In the genomic region with DNA sequence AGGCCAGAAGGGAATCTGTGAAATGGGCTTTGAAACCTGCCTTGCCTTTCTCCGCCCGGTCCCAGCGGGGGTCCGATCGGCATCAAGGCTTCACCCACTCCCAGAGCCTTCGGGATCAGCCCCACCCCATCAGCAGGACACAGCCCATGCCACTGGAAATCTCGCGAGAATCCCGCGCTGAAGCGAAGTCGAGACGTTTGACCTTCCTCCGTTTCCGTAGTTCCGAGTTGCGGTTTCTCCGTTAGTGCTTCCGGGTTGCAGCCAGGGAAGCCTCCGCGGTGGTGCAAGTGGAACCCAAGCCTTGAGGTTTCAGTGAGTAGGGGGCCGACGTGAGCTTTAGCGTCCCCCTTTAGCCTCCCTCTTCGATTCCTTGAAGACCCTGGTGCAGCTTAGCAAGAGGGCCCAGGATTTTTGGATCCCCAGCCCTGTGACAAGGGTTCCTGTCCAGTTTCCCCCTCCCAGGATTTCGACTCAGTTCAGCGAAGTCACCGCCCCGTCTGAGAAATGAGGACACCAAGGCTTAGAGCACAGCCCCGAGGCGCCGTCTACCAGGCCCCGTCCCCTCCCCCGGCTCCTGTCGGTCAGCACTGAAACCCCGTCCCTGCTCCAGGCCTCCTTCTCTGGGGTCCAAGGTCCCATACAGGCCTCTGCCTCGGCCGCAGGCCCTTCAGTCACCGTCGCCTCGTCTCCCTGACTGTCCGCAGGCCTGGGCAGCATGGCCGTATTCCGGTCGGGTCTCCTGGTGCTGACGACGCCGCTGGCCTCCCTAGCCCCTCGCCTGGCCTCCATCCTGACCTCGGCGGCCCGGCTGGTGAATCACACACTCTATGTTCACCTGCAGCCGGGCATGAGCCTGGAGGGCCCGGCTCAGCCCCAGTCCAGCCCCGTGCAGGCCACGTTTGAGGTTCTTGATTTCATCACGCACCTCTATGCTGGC, we compare ENCODE assay signal across 8 cellular contexts. TPM values are rescaled to one million over a fixed set of nuclear protein-coding genes. Genes with fewer than 3 reads are reported as not detected.
DNase-seq lines count a peak whose midpoint lies in the region; ATAC-seq and TF ChIP-seq lines count a peak whose summit lies in the region.

COASY (plus strand) TSS at position 241 of the 937 bp plus-strand sequence; CDS start at position 716, 475 bp downstream.

- H3K27ac ChIP-seq in BLaER1 (peak within 1 kb of the TSS; percentile 92), osteoblast (ENCODE audit: low read depth, low read length) (peak within 1 kb of the TSS; percentile 90), temporal lobe (ENCODE audit: low read depth, low read length) (peak within 1 kb of the TSS; percentile 90)

- H4K20me1 ChIP-seq in BLaER1: no peaks in the 10 kb centered on the region
- no peaks in the 10 kb centered on the region for H4K20me1 ChIP-seq in osteoblast (ENCODE audit: insufficient read depth, low read length)

- peak; percentile 92 for DNase-seq in NCI-H1436 treated with DMSO at 0.1 percent for 48 hours (lab: John Stamatoyannopoulos, UW)
- peak; percentile 94 for DNase-seq in SW480 (ENCODE audit: low spot score)
- DNase-seq in adipocyte (ENCODE audit: low read depth): peak; percentile 99
- DNase-seq in Right ventricle myocardium inferior (ENCODE audit: missing footprints): peak; percentile 97
- DNase-seq in osteoblast (ENCODE audit: insufficient read length, low spot score, missing footprints): peak; percentile 100

- TF ChIP-seq CTCF in osteoblast (IDR thresholded peaks at IDR 0.05; ENCODE audit: extremely low read depth, low read depth, low read length): no peak

- H3K27me3 ChIP-seq in BLaER1: no peaks in the 10 kb centered on the region
- no peaks in the 10 kb centered on the region for H3K27me3 ChIP-seq in adipocyte (replicated peaks; ENCODE audit: control insufficient read depth, insufficient read depth, low read length)
- no peaks in the 10 kb centered on the region for H3K27me3 ChIP-seq in osteoblast (ENCODE audit: insufficient read depth, low read length)

- intact Hi-C loops in Right ventricle myocardium inferior (cut with DNase I): no loop called here

- ATAC-seq in GM21786 (IDR thresholded peaks at IDR 0.05; ENCODE audit: unreplicated experiment) (peak; percentile 54), Right ventricle myocardium inferior (peak; percentile 83)

- peaks cover 32% of the 10 kb centered on the region for H3K4me1 ChIP-seq in BLaER1
- H3K4me1 ChIP-seq in adipocyte (ENCODE audit: control insufficient read depth, insufficient read depth, low read length): peaks cover 37% of the 10 kb centered on the region
- peaks cover 25% of the 10 kb centered on the region for H3K4me1 ChIP-seq in osteoblast (ENCODE audit: insufficient read depth, low read length)

- H3K9ac ChIP-seq in BLaER1 (peak within 1 kb of the TSS; percentile 97), adipocyte (ENCODE audit: low read length) (peak within 1 kb of the TSS; percentile 95)

- peak within 1 kb of the TSS; percentile 84 for H2AFZ ChIP-seq in osteoblast (ENCODE audit: low read length)

- peaks cover 33% of the 10 kb centered on the region for H3K36me3 ChIP-seq in BLaER1
- peaks cover 24% of the 10 kb centered on the region for H3K36me3 ChIP-seq in adipocyte (ENCODE audit: control insufficient read depth, insufficient read depth, low read length, severe bottlenecking)
- peaks cover 31% of the 10 kb centered on the region for H3K36me3 ChIP-seq in osteoblast (ENCODE audit: insufficient read depth, low read length)

- H3K4me2 ChIP-seq in BLaER1 (peak within 1 kb of the TSS; percentile 99), osteoblast (ENCODE audit: insufficient read depth, low read length) (peak within 1 kb of the TSS; percentile 88)

- H3K79me2 ChIP-seq in osteoblast (ENCODE audit: insufficient read depth, low read length): peaks cover 46% of the 10 kb centered on the region

- peak within 1 kb of the TSS; percentile 97 for H3K4me3 ChIP-seq in BLaER1
- peak within 1 kb of the TSS; percentile 90 for H3K4me3 ChIP-seq in adipocyte (ENCODE audit: low read length)
- peak within 1 kb of the TSS; percentile 93 for H3K4me3 ChIP-seq in osteoblast (ENCODE audit: insufficient read depth, low read length)

- H3K9me3 ChIP-seq in BLaER1 (no peaks in the 10 kb centered on the region), adipocyte (ENCODE audit: control insufficient read depth, low read length) (no peaks in the 10 kb centered on the region), osteoblast (ENCODE audit: low read depth, low read length) (no peaks in the 10 kb centered on the region)

RNA-seq across cellular contexts. Expression of gene COASY, which starts in this region (rescaled TPM):
- 45.6 TPM for total RNA-seq in Right ventricle myocardium inferior
- total RNA-seq in osteoblast: 13.0 and 13.4 TPM in 2 replicates
- total RNA-seq in temporal lobe: 7.1 TPM

Comparison
In these comparisons a context has a peak if more than half of its experiments do, and no peak if none do; other contexts are left out.
1. Peak in every context shown above with its lines: DNase-seq, ATAC-seq, H3K4me3 ChIP-seq and H3K27ac ChIP-seq.